In the genomic region with DNA sequence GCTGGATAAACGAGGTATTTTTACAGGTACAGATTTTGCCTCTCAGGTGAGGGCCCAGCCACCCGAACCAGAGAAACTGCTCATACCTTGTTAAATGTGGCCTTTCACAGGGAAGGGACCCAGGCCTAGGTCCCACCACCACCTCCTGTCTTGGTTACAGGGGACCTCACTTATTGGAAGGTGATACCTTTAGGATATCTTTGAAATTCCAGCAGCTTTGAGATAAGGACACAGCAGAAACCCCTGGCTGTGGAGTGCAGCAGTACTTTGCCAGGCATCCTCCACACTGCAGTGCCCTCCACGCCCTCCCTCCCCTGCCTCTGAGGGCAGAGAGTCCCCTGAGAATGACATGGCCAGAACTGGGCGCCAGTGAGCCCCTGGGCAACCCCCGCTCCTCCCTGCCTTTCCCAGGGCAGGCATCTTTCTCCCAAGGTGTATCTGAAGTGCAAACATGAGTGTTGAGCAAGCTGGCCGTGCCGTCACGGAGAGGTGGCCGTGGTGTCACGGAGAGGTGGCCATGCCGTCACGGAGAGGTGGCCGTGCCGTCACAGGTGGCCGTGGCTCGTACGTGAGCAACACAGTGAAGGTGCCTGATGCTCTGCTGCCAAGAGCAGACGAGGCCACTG, we compare ENCODE assay signal across 9 cellular contexts.
DNase-seq lines count a peak whose midpoint lies in the region; ATAC-seq, FAIRE-seq and TF ChIP-seq lines count a peak whose summit lies in the region.
"Had no signal": no experiment of that assay in that cellular context is flagged by ENCODE, and none has a peak within 500 bp of the region (broad histone marks: within the 10 kb centered on the region; RNA-seq: fewer than 3 reads in every experiment).

No MANE protein-coding gene starts in this region.

- peak overlapping the region; percentile 99 for H3K27ac Mint-ChIP-seq in activated T-helper 17 cell treated with anti-CD3 and anti-CD28 coated beads, Interleukin-2, amount 50 U/mL, for 72 hours
- H3K27ac Mint-ChIP-seq in natural killer cell treated with Interleukin-12 subunit alpha and Interleukin-12 subunit beta and Interleukin-15 and Interleukin-18, amount 100 ng/mL, for 72 hours = peak overlapping the region; percentile 99 to 100
- H3K27ac Mint-ChIP-seq in nephron progenitor cell = no peak overlapping the region

- H3K36me3 Mint-ChIP-seq in activated T-helper 17 cell treated with anti-CD3 and anti-CD28 coated beads, Interleukin-2, amount 50 U/mL, for 72 hours (ENCODE audit: low read depth) = peaks cover 81% of the 10 kb centered on the region
- H3K36me3 Mint-ChIP-seq in natural killer cell treated with Interleukin-12 subunit alpha and Interleukin-12 subunit beta and Interleukin-15 and Interleukin-18, amount 100 ng/mL, for 72 hours = no peaks in the 10 kb centered on the region
- H3K36me3 Mint-ChIP-seq in nephron progenitor cell (ENCODE audit: low read depth) = peaks cover 22% of the 10 kb centered on the region

- peak overlapping the region; percentile 87 for H3K4me3 Mint-ChIP-seq in activated T-helper 17 cell treated with anti-CD3 and anti-CD28 coated beads, Interleukin-2, amount 50 U/mL, for 72 hours
- H3K4me3 Mint-ChIP-seq in natural killer cell treated with Interleukin-12 subunit alpha and Interleukin-12 subunit beta and Interleukin-15 and Interleukin-18, amount 100 ng/mL, for 72 hours = peak overlapping the region; percentile 76
- H3K4me3 Mint-ChIP-seq in nephron progenitor cell = no peak overlapping the region

- TF ChIP-seq CTCF in nephron progenitor cell (IDR thresholded peaks at IDR 0.05) = no peak

- peaks cover 41% of the 10 kb centered on the region for H3K4me1 Mint-ChIP-seq in activated T-helper 17 cell treated with anti-CD3 and anti-CD28 coated beads, Interleukin-2, amount 50 U/mL, for 72 hours
- H3K4me1 Mint-ChIP-seq in natural killer cell treated with Interleukin-12 subunit alpha and Interleukin-12 subunit beta and Interleukin-15 and Interleukin-18, amount 100 ng/mL, for 72 hours (ENCODE audit: low read depth in 2 of 2) = peaks cover 52 to 60% of the 10 kb centered on the region in 2 donors
- H3K4me1 Mint-ChIP-seq in nephron progenitor cell = peaks cover 39% of the 10 kb centered on the region

- DNase-seq in GM12891 (ENCODE audit: insufficient read length, low spot score) = no peak
- no peak for DNase-seq in natural killer cell treated with Interleukin-12 subunit alpha and Interleukin-12 subunit beta and Interleukin-15 and Interleukin-18, amount 100 ng/mL, for 72 hours (ENCODE audit: low spot score)
- DNase-seq in NCI-H446 treated with DMSO at 0.1 percent for 48 hours (lab: John Stamatoyannopoulos, UW) = no peak
- no peak for DNase-seq in nephron progenitor cell
- DNase-seq: lower lobe of right lung had no signal

- H3K27me3 Mint-ChIP-seq in activated T-helper 17 cell treated with anti-CD3 and anti-CD28 coated beads, Interleukin-2, amount 50 U/mL, for 72 hours = no peaks in the 10 kb centered on the region
- H3K27me3 Mint-ChIP-seq in natural killer cell treated with Interleukin-12 subunit alpha and Interleukin-12 subunit beta and Interleukin-15 and Interleukin-18, amount 100 ng/mL, for 72 hours = no peaks in the 10 kb centered on the region
- no peaks in the 10 kb centered on the region for H3K27me3 Mint-ChIP-seq in nephron progenitor cell (ENCODE audit: low read depth, poor library complexity)

- peak; percentile 18 for ATAC-seq in HG02852 (IDR thresholded peaks at IDR 0.05; ENCODE audit: unreplicated experiment)
- peak; percentile 27 for ATAC-seq in activated T-helper 17 cell treated with anti-CD3 and anti-CD28 coated beads, Interleukin-2, amount 50 U/mL, for 72 hours (replicated peaks)
- peak; percentile 25 to 54 for ATAC-seq in natural killer cell treated with Interleukin-12 subunit alpha and Interleukin-12 subunit beta and Interleukin-15 and Interleukin-18, amount 100 ng/mL, for 72 hours
- ATAC-seq in GM19455 (IDR thresholded peaks at IDR 0.05; ENCODE audit: unreplicated experiment) = no peak
- ATAC-seq in GM19397 (IDR thresholded peaks at IDR 0.05; ENCODE audit: unreplicated experiment) = no peak

- FAIRE-seq in GM12891 (lab: Jason Lieb, UNC) = peak; percentile 80

- TF ChIP-seq POLR2A in GM12891 (IDR thresholded peaks at IDR 0.05; ENCODE audit: low read depth, low read length) = no peak

- no peaks in the 10 kb centered on the region for H3K9me3 Mint-ChIP-seq in activated T-helper 17 cell treated with anti-CD3 and anti-CD28 coated beads, Interleukin-2, amount 50 U/mL, for 72 hours
- no peaks in the 10 kb centered on the region for H3K9me3 Mint-ChIP-seq in natural killer cell treated with Interleukin-12 subunit alpha and Interleukin-12 subunit beta and Interleukin-15 and Interleukin-18, amount 100 ng/mL, for 72 hours
- H3K9me3 Mint-ChIP-seq in nephron progenitor cell = no peaks in the 10 kb centered on the region

TF ChIP-seq in GM12891, 5 proteins besides CTCF, POLR2A, EP300 and RAD21:
- TF ChIP-seq POU2F2 (IDR thresholded peaks at IDR 0.05; ENCODE audit: low read depth, low read length) (no peak), PAX5 (IDR thresholded peaks at IDR 0.05; ENCODE audit: insufficient read depth, low read length, severe bottlenecking) (no peak), SPI1 (IDR thresholded peaks at IDR 0.05; ENCODE audit: low read depth, low read length) (no peak), TAF1 (IDR thresholded peaks at IDR 0.05; ENCODE audit: low read depth, low read length) (no peak), POLR2AphosphoS5 (IDR thresholded peaks at IDR 0.05; ENCODE audit: low read depth, low read length) (no peak)

Comparison
In these comparisons a context has a peak if more than half of its experiments do, and no peak if none do; other contexts are left out.
1. ATAC-seq: peak in HG02852 (single experiment), activated T-helper 17 cell treated with anti-CD3 and anti-CD28 coated beads, Interleukin-2, amount 50 U/mL, for 72 hours (single experiment) and natural killer cell treated with Interleukin-12 subunit alpha and Interleukin-12 subunit beta and Interleukin-15 and Interleukin-18, amount 100 ng/mL, for 72 hours (2 of 2); none in GM19455 (single experiment) and GM19397 (single experiment).